ENCODE assay signal across 8 cellular contexts in genomic region chr10:124740374-124741280, GRCh38. TPM values are rescaled to one million over a fixed set of nuclear protein-coding genes. Genes with fewer than 3 reads are reported as not detected.
A peak's percentile ranks its signal among the peaks of the same experiment; 100 is the strongest.
DNase-seq lines count a peak whose midpoint lies in the region; ATAC-seq and TF ChIP-seq lines count a peak whose summit lies in the region.

No MANE protein-coding gene starts in this region.

- no peaks in the 10 kb centered on the region for H3K9me3 ChIP-seq in HUES48 (ENCODE audit: control insufficient read depth, insufficient read depth, low read length)
- H3K9me3 ChIP-seq in gastrocnemius medialis, result no peaks in the 10 kb centered on the region

- peaks cover 72% of the 10 kb centered on the region for H3K4me1 ChIP-seq in HUES48 (ENCODE audit: control insufficient read depth, insufficient read depth, low read length)
- H3K4me1 ChIP-seq in gastrocnemius medialis, result peaks cover 80 to 82% of the 10 kb centered on the region in 2 donors

- peaks cover 9% of the 10 kb centered on the region for H3K27me3 Mint-ChIP-seq in activated naive CD8-positive, alpha-beta T cell treated with anti-CD3 and anti-CD28 coated beads for 36 hours

- H3K27ac ChIP-seq in HUES48 (ENCODE audit: low read depth, low read length) (peak overlapping the region; percentile 64), gastrocnemius medialis (peak overlapping the region; percentile 92 to 97 (median 92))

- TF ChIP-seq CTCF in AG10803 (conservative IDR thresholded peaks at IDR 0.05; ENCODE audit: low read length), result no peak
- TF ChIP-seq CTCF in gastrocnemius medialis (IDR thresholded peaks at IDR 0.05 in 4 of 5, conservative IDR thresholded peaks at IDR 0.05 in 1 of 5), result no peak

- ATAC-seq in GM18909 (IDR thresholded peaks at IDR 0.05; ENCODE audit: poor library complexity, unreplicated experiment), result peak; percentile 17
- ATAC-seq in gastrocnemius medialis, result peak; percentile 26 to 32

- peaks cover 18% of the 10 kb centered on the region for H3K27me3 ChIP-seq in HUES48 (ENCODE audit: control insufficient read depth, insufficient read depth, low read length)
- H3K27me3 ChIP-seq in gastrocnemius medialis, result no peaks in the 10 kb centered on the region

- in situ Hi-C loops in gastrocnemius medialis (cut with MboI; ENCODE audit: low sequenced_read_pairs in 4 of 4), result loop anchor here (5.0 to 25.0 kb wide), 5 partner anchors 53 to 203 kb away; no protein-coding TSS in a partner anchor

- no peaks in the 10 kb centered on the region for H3K36me3 ChIP-seq in HUES48 (ENCODE audit: control insufficient read depth, insufficient read depth, low read length)
- no peaks in the 10 kb centered on the region for H3K36me3 ChIP-seq in gastrocnemius medialis

- peaks cover 73% of the 10 kb centered on the region for H3K4me1 Mint-ChIP-seq in activated naive CD8-positive, alpha-beta T cell treated with anti-CD3 and anti-CD28 coated beads for 36 hours

- H3K4me3 ChIP-seq in AG10803 (ENCODE audit: low read length), result peak overlapping the region; percentile 48
- peak overlapping the region; percentile 34 for H3K4me3 ChIP-seq in HUES48 (ENCODE audit: low read depth, low read length)
- H3K4me3 ChIP-seq in gastrocnemius medialis, result peak overlapping the region; percentile 12 to 88 (median 50)

- intact Hi-C loops in gastrocnemius medialis (cut with DNase I; ENCODE audit: low total_unique reads), result loop anchor here (1.0 to 5.0 kb wide), 6 partner anchors 20 to 176 kb away; no protein-coding TSS in a partner anchor

- H3K9me3 Mint-ChIP-seq in activated naive CD8-positive, alpha-beta T cell treated with anti-CD3 and anti-CD28 coated beads for 36 hours, result no peaks in the 10 kb centered on the region

- DNase-seq in AG10803 (ENCODE audit: low read depth), result peak; percentile 45
- DNase-seq in activated naive CD8-positive, alpha-beta T cell treated with anti-CD3 and anti-CD28 coated beads for 36 hours, result no peak
- peak; percentile 43 for DNase-seq in hepatic stellate cell (ENCODE audit: low spot score)
- DNase-seq in gastrocnemius medialis, result peak; percentile 80 to 86
- DNase-seq in NCI-H774 (lab: John Stamatoyannopoulos, UW), result no peak
- no peak for DNase-seq in NCI-H1436 treated with DMSO at 0.1 percent for 48 hours (lab: John Stamatoyannopoulos, UW)

- TF ChIP-seq POLR2A in gastrocnemius medialis (IDR thresholded peaks at IDR 0.05), result peak in 1 of 2 donors; percentile 22

- H3K9ac ChIP-seq in HUES48 (ENCODE audit: low read depth, low read length), result no peak overlapping the region

- H3K4me3 Mint-ChIP-seq in activated naive CD8-positive, alpha-beta T cell treated with anti-CD3 and anti-CD28 coated beads for 36 hours, result peak overlapping the region; percentile 24

- H3K36me3 Mint-ChIP-seq in activated naive CD8-positive, alpha-beta T cell treated with anti-CD3 and anti-CD28 coated beads for 36 hours, result no peaks in the 10 kb centered on the region

- peak overlapping the region; percentile 72 for H3K27ac Mint-ChIP-seq in activated naive CD8-positive, alpha-beta T cell treated with anti-CD3 and anti-CD28 coated beads for 36 hours

RNA-seq across cellular contexts. Expression of gene FAM53B, which starts 3.6 kb away (rescaled TPM):
- total RNA-seq in activated naive CD8-positive, alpha-beta T cell treated with anti-CD3 and anti-CD28 coated beads for 36 hours, result 1 to 10 TPM; 8.7 to 9.6 TPM
- 100 to 1,000 TPM; 140 to 253 (median 192) TPM for total RNA-seq in gastrocnemius medialis

RNA-seq across cellular contexts. Expression of gene EEF1AKMT2, which starts 51.1 kb away (rescaled TPM):
- 10 to 100 TPM; 19.3 to 19.6 TPM for total RNA-seq in activated naive CD8-positive, alpha-beta T cell treated with anti-CD3 and anti-CD28 coated beads for 36 hours
- total RNA-seq in gastrocnemius medialis, result 10 to 100 TPM in 2 of 4 donors, 1 to 10 TPM in 2; 7.9 to 13.5 (median 9.6) TPM

Comparison
In these comparisons a context has a peak if more than half of its experiments do, and no peak if none do; other contexts are left out.
1. DNase-seq: peak in AG10803 (single experiment), hepatic stellate cell (single experiment) and gastrocnemius medialis (2 of 2); none in activated naive CD8-positive, alpha-beta T cell treated with anti-CD3 and anti-CD28 coated beads for 36 hours (single experiment), NCI-H774 (single experiment) and NCI-H1436 treated with DMSO at 0.1 percent for 48 hours (single experiment).
2. RNA of gene FAM53B, which starts 3.6 kb away (total RNA-seq): 140 to 253 TPM in gastrocnemius medialis; 8.7 to 9.6 TPM in activated naive CD8-positive, alpha-beta T cell treated with anti-CD3 and anti-CD28 coated beads for 36 hours; every median in the first group is over 10 times any median in the second.
3. Peak in every context shown above with its lines, with median percentiles within 50 percentile points of each other: H3K4me3 ChIP-seq.